Comparison of ENCODE assay signal across 11 cellular contexts in genomic region chr6:47701374-47701773, GRCh38. TPM values are rescaled to one million over a fixed set of nuclear protein-coding genes. Genes with fewer than 3 reads are reported as not detected.
A peak's percentile ranks its signal among the peaks of the same experiment; 100 is the strongest.
DNase-seq lines count a peak whose midpoint lies in the region; ATAC-seq, FAIRE-seq and TF ChIP-seq lines count a peak whose summit lies in the region.
"Had no signal": no experiment of that assay in that cellular context is flagged by ENCODE, and none has a peak within 500 bp of the region (broad histone marks: within the 10 kb centered on the region; RNA-seq: fewer than 3 reads in every experiment).

No MANE protein-coding gene starts in this region.

- ATAC-seq in GM18861 (IDR thresholded peaks at IDR 0.05; ENCODE audit: unreplicated experiment) = peak; percentile 97
- peak; percentile 95 for ATAC-seq in GM21619 (IDR thresholded peaks at IDR 0.05; ENCODE audit: unreplicated experiment)
- peak; percentile 98 for ATAC-seq in HG03432 (IDR thresholded peaks at IDR 0.05; ENCODE audit: unreplicated experiment)
- ATAC-seq: heart right ventricle had no signal

- H3K4me3 ChIP-seq in esophagus (ENCODE audit: low read depth in 1 of 2, low read length in 2 of 2) = no peak overlapping the region
- H3K4me3 ChIP-seq in osteoblast (ENCODE audit: insufficient read depth, low read length) = no peak overlapping the region
- H3K4me3 ChIP-seq: heart right ventricle had no signal

- TF ChIP-seq CTCF in osteoblast (IDR thresholded peaks at IDR 0.05; ENCODE audit: extremely low read depth, low read depth, low read length) = no peak

- H3K27me3 ChIP-seq in esophagus (ENCODE audit: control insufficient read depth in 1 of 2, insufficient read depth in 2 of 2, low read length in 2 of 2) (no peaks in the 10 kb centered on the region), osteoblast (ENCODE audit: insufficient read depth, low read length) (no peaks in the 10 kb centered on the region)
- H3K27me3 ChIP-seq: heart right ventricle had no signal

- 23 to 32% methylated on average over 2 of the region's 2 CpGs for WGBS in esophagus, 2 donors

- H3K27ac ChIP-seq in esophagus (ENCODE audit: low read depth in 2 of 2, low read length in 1 of 2) (peak overlapping the region; percentile 4 to 78), osteoblast (ENCODE audit: low read depth, low read length) (no peak overlapping the region)
- H3K27ac ChIP-seq: heart right ventricle had no signal

- H3K9me3 ChIP-seq in esophagus (ENCODE audit: control insufficient read depth in 2 of 2, insufficient read depth in 1 of 2, low read depth in 1 of 2, low read length in 1 of 2) (no peaks in the 10 kb centered on the region), osteoblast (ENCODE audit: low read depth, low read length) (no peaks in the 10 kb centered on the region)
- H3K9me3 ChIP-seq: heart right ventricle had no signal

- DNase-seq in DMS153 treated with DMSO at 0.1 percent for 48 hours (lab: John Stamatoyannopoulos, UW; ENCODE audit: unreplicated experiment) (no peak), GM12891 (ENCODE audit: insufficient read length, low spot score) (no peak), osteoblast (ENCODE audit: insufficient read length, low spot score, missing footprints) (no peak), NAMALWA (ENCODE audit: low spot score) (no peak)
- DNase-seq: heart right ventricle, Kasumi-1, occipital lobe had no signal

- TF ChIP-seq POLR2A in GM12891 (IDR thresholded peaks at IDR 0.05; ENCODE audit: low read depth, low read length) = no peak

- no peaks in the 10 kb centered on the region for H3K79me2 ChIP-seq in osteoblast (ENCODE audit: insufficient read depth, low read length)

- FAIRE-seq in GM12891 (lab: Jason Lieb, UNC) = no peak

- H3K4me2 ChIP-seq in osteoblast (ENCODE audit: insufficient read depth, low read length) = no peak overlapping the region

- peaks cover 0 to 2% of the 10 kb centered on the region in 2 donors for H3K4me1 ChIP-seq in esophagus (ENCODE audit: control insufficient read depth in 2 of 2, insufficient read depth in 2 of 2, low read length in 1 of 2)
- peaks cover 3% of the 10 kb centered on the region for H3K4me1 ChIP-seq in osteoblast (ENCODE audit: insufficient read depth, low read length)
- H3K4me1 ChIP-seq: heart right ventricle had no signal

- H4K20me1 ChIP-seq in osteoblast (ENCODE audit: insufficient read depth, low read length) = no peaks in the 10 kb centered on the region

- H3K36me3 ChIP-seq in esophagus (ENCODE audit: control insufficient read depth in 2 of 2, insufficient read depth in 2 of 2, low read length in 1 of 2) = no peaks in the 10 kb centered on the region
- H3K36me3 ChIP-seq in osteoblast (ENCODE audit: insufficient read depth, low read length) = no peaks in the 10 kb centered on the region
- H3K36me3 ChIP-seq: heart right ventricle had no signal

- no peak overlapping the region for H2AFZ ChIP-seq in osteoblast (ENCODE audit: low read length)

TF ChIP-seq in GM12891, 5 proteins besides CTCF, POLR2A, EP300 and RAD21:
- no peak for TF ChIP-seq TAF1 (IDR thresholded peaks at IDR 0.05; ENCODE audit: low read depth, low read length)
- no peak for TF ChIP-seq POLR2AphosphoS5 (IDR thresholded peaks at IDR 0.05; ENCODE audit: low read depth, low read length)
- TF ChIP-seq SPI1 (IDR thresholded peaks at IDR 0.05; ENCODE audit: low read depth, low read length) = no peak
- no peak for TF ChIP-seq PAX5 (IDR thresholded peaks at IDR 0.05; ENCODE audit: insufficient read depth, low read length, severe bottlenecking)
- TF ChIP-seq POU2F2 (IDR thresholded peaks at IDR 0.05; ENCODE audit: low read depth, low read length) = no peak

RNA-seq across cellular contexts. Expression of gene ADGRF4, which starts 3.0 kb away (rescaled TPM):
- polyA plus RNA-seq in esophagus = 10 to 100 TPM in 1 of 2 donors, 1 to 10 TPM in 1; 8.2 to 17.0 TPM
- 0.13 TPM for polyA plus RNA-seq in GM12891 (2012; ENCODE audit: low read depth, missing spikeins)
- total RNA-seq in osteoblast = under 0.01 TPM in 2 replicates
- total RNA-seq: occipital lobe had no signal
